Comparison of ENCODE assay signal across 20 cellular contexts in genomic region chr20:9262653-9263194, GRCh38.
DNase-seq lines count a peak whose midpoint lies in the region; ATAC-seq, FAIRE-seq and TF ChIP-seq lines count a peak whose summit lies in the region.
"Had no signal": no experiment of that assay in that cellular context is flagged by ENCODE, and none has a peak within 500 bp of the region (broad histone marks: within the 10 kb centered on the region; RNA-seq: fewer than 3 reads in every experiment).

No MANE protein-coding gene starts in this region.

- whole genome bisulfite sequencing in A549 (ENCODE audit: missing lambda C conversion rate), result 82% methylated on average over 3 of the region's 3 CpGs
- WGBS in heart left ventricle, 4 donors, result 3 to 10% (median 5%) methylated on average over 3 of the region's 3 CpGs

- H3K4me1 ChIP-seq in A549, result peaks cover 22% of the 10 kb centered on the region; the same call in 2 of the 3 replicates
- H3K4me1 ChIP-seq in heart left ventricle, result peaks cover 0 to 53% (median 25%) of the 10 kb centered on the region in 12 donors
- H3K4me1 ChIP-seq: transverse colon had no signal

- H3K9me3 Mint-ChIP-seq in nephron progenitor cell, result no peaks in the 10 kb centered on the region
- H3K9me3 Mint-ChIP-seq: activated T-helper 1 cell treated with anti-CD3 and anti-CD28 coated beads, Interleukin-12 subunit alpha, Interleukin-12 subunit beta, Interleukin-2, Interleukin-4 antibody, amounts not matched to agents 30 ng/mL and 10 ng/mL and 1 ng/mL, durations not matched to agents 14 hours and 24 hours and 36 hours; CD4-positive, alpha-beta T cell; H9 had no signal

- TF ChIP-seq RAD21 in A549 (conservative IDR thresholded peaks at IDR 0.05 in 1 of 2, IDR thresholded peaks at IDR 0.05 in 1 of 2), result no peak

- no peak for TF ChIP-seq EP300 in A549 (IDR thresholded peaks at IDR 0.05)

- peaks cover 2% of the 10 kb centered on the region for H3K36me3 Mint-ChIP-seq in nephron progenitor cell (ENCODE audit: low read depth)
- H3K36me3 Mint-ChIP-seq: natural killer cell had no signal

- ATAC-seq in A549 (no peak), heart left ventricle (peak; percentile 39 to 68 (median 49)), HG02571 (IDR thresholded peaks at IDR 0.05; ENCODE audit: unreplicated experiment) (no peak)
- ATAC-seq: natural killer cell had no signal

- POLR2A ChIA-PET in A549 (lab: Yijun Ruan, JAX), result no interaction called here

- H3K4me3 Mint-ChIP-seq in nephron progenitor cell, result no peak overlapping the region
- H3K4me3 Mint-ChIP-seq: activated T-helper 1 cell treated with anti-CD3 and anti-CD28 coated beads, Interleukin-12 subunit alpha, Interleukin-12 subunit beta, Interleukin-2, Interleukin-4 antibody, amounts not matched to agents 30 ng/mL and 10 ng/mL and 1 ng/mL, durations not matched to agents 14 hours and 24 hours and 36 hours; CD4-positive, alpha-beta T cell; H9; natural killer cell had no signal

- no peak for FAIRE-seq in A549 (lab: Jason Lieb, UNC)

- H3K4me2 ChIP-seq in A549, result peak overlapping the region; percentile 4; the same call in 1 of the 3 replicates

- H3K27ac ChIP-seq in A549 (no peak overlapping the region), heart left ventricle (peak overlapping the region in 11 of 12 donors; percentile 19 to 72 (median 56))
- H3K27ac ChIP-seq: transverse colon, VCaP had no signal

- DNase-seq in A549 (ENCODE audit: low read depth in 1 of 2, low spot score in 1 of 2) (no peak), cerebellar cortex (ENCODE audit: low spot score) (peak; percentile 33), heart left ventricle (no peak), nephron progenitor cell (no peak), retina (no peak), T-helper 1 cell (no peak), HUDEP-2 (lab: John Stamatoyannopoulos, UW; ENCODE audit: unreplicated experiment in 76 of 76) (no peak)
- DNase-seq: 8988T; adrenal gland; CD4-positive, alpha-beta T cell; cortex of kidney; DND-41; H9; natural killer cell; NCI-H187; NCI-H526 treated with DMSO at 0.1 percent for 48 hours; transverse colon had no signal

- H3K4me3 ChIP-seq in A549 (no peak overlapping the region), heart left ventricle (peak overlapping the region in 8 of 12 donors; percentile 4 to 34 (median 19))
- H3K4me3 ChIP-seq: adrenal gland, transverse colon had no signal

- H3K9me3 ChIP-seq in A549 (no peaks in the 10 kb centered on the region), heart left ventricle (no peaks in the 10 kb centered on the region)
- H3K9me3 ChIP-seq: adrenal gland, transverse colon had no signal

- TF ChIP-seq CTCF in A549 (IDR thresholded peaks at IDR 0.05) (no peak), heart left ventricle (IDR thresholded peaks at IDR 0.05) (no peak), nephron progenitor cell (IDR thresholded peaks at IDR 0.05) (no peak)

- no peaks in the 10 kb centered on the region for H3K27me3 Mint-ChIP-seq in nephron progenitor cell (ENCODE audit: low read depth, poor library complexity)
- H3K27me3 Mint-ChIP-seq: CD4-positive, alpha-beta T cell had no signal

- H3K4me1 Mint-ChIP-seq in nephron progenitor cell, result peaks cover 14% of the 10 kb centered on the region
- H3K4me1 Mint-ChIP-seq: natural killer cell had no signal

- intact Hi-C loops in heart left ventricle (cut with DNase I), result no loop called here

- CTCF ChIA-PET in A549 (lab: Yijun Ruan, JAX), result interaction anchor here (0.6 to 1.5 kb wide), 4 partner anchors 14 to 97 kb away, joined by 3 to 6 read pairs (median 3); no protein-coding TSS in a partner anchor

- no peaks in the 10 kb centered on the region for H3K36me3 ChIP-seq in heart left ventricle
- H3K36me3 ChIP-seq: adrenal gland, transverse colon had no signal

- peak overlapping the region; percentile 86 for H3K27ac Mint-ChIP-seq in nephron progenitor cell
- H3K27ac Mint-ChIP-seq: activated T-helper 1 cell treated with anti-CD3 and anti-CD28 coated beads, Interleukin-12 subunit alpha, Interleukin-12 subunit beta, Interleukin-2, Interleukin-4 antibody, amounts not matched to agents 30 ng/mL and 10 ng/mL and 1 ng/mL, durations not matched to agents 14 hours and 24 hours and 36 hours; CD4-positive, alpha-beta T cell; H9; natural killer cell had no signal

- no peak for TF ChIP-seq POLR2A in A549 (IDR thresholded peaks at IDR 0.05; ENCODE audit: low read length)
- no peak for TF ChIP-seq POLR2A in heart left ventricle (IDR thresholded peaks at IDR 0.05)

- H3K27me3 ChIP-seq in heart left ventricle, result no peaks in the 10 kb centered on the region
- H3K27me3 ChIP-seq: adrenal gland, transverse colon had no signal

TF ChIP-seq in A549, 52 proteins besides CTCF, POLR2A, EP300 and RAD21:
- TF ChIP-seq NFE2L2 (conservative IDR thresholded peaks at IDR 0.05; ENCODE audit: low read length) (no peak), FOXS1 (CRISPR knock-in tag; IDR thresholded peaks at IDR 0.05) (no peak), GATA3 (IDR thresholded peaks at IDR 0.05; ENCODE audit: borderline replicate concordance) (no peak), ZNF302 (CRISPR knock-in tag; IDR thresholded peaks at IDR 0.05) (no peak), HES2 (IDR thresholded peaks at IDR 0.05) (no peak), NPAS2 (CRISPR knock-in tag; IDR thresholded peaks at IDR 0.05; ENCODE audit: borderline replicate concordance) (no peak), ZC3H11A (IDR thresholded peaks at IDR 0.05) (no peak), SREBF2 (IDR thresholded peaks at IDR 0.05) (no peak), JUNB (IDR thresholded peaks at IDR 0.05) (no peak)
TF ChIP-seq in A549: peak in this region for 0.

Comparison
In these comparisons a context has a peak if more than half of its experiments do, and no peak if none do; other contexts are left out.
1. ATAC-seq: peak in heart left ventricle (4 of 4); none in A549 (0 of 2) and HG02571 (single experiment).
2. H3K27ac ChIP-seq: peak in heart left ventricle (11 of 12); none in A549 (0 of 2).